ENCODE assay signal across 1 cellular context in the genomic region with DNA sequence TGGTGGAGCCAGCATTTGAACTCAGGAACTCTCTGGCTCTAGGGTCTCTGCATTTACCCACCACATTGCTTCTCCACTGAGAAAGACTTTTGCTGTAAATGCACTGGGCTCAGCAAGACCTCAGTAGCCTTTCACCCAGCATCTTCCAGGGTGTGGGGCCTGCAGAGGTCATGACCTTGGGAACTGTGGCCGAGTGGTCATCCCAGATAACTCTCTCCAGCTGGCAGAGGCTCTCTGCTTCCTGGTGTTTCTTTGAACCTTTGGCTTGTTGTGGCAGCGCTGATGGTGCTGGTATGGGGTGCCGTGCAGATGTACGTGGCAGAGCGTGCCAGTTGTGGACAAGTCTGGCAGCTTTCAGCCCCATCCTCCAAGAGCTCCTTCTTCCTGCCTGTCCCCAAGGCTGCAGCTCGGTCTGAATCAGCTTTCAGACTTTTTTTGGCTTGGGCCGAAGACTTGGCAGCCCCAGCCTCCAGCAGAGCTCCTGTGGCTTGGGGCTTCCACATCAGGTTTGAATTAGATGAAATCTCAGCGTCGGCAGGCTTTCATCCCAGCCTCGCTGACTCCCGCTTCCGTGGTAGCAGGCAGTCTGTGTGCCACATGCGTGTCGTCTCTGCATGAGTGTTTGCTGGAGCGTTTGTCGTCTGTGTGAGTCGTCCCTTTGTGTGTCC.
TF ChIP-seq lines count a peak whose summit lies in the region.

No MANE protein-coding gene starts in this region.

TF ChIP-seq in IMR-90, 13 proteins besides CTCF, POLR2A, EP300 and RAD21 (continued from another document):
- TF ChIP-seq USF2 (IDR thresholded peaks at IDR 0.05; ENCODE audit: low read depth, low read length) (no peak), RCOR1 (IDR thresholded peaks at IDR 0.05; ENCODE audit: insufficient replicate concordance, low read length) (no peak), MAZ (IDR thresholded peaks at IDR 0.05; ENCODE audit: borderline replicate concordance, low read depth, low read length) (no peak), RFX5 (IDR thresholded peaks at IDR 0.05; ENCODE audit: low read depth, low read length) (no peak), NFE2L2 (IDR thresholded peaks at IDR 0.05; ENCODE audit: low read depth, low read length) (no peak), MXI1 (IDR thresholded peaks at IDR 0.05; ENCODE audit: borderline replicate concordance, low read depth, low read length) (no peak), MAFK (IDR thresholded peaks at IDR 0.05; ENCODE audit: low read depth, low read length) (no peak), FOS (IDR thresholded peaks at IDR 0.05; ENCODE audit: low read depth, low read length) (no peak), ELK1 (IDR thresholded peaks at IDR 0.05; ENCODE audit: borderline replicate concordance, low read depth, low read length) (no peak), CEBPB (IDR thresholded peaks at IDR 0.05; ENCODE audit: low read depth, low read length) (no peak)
